ENCODE assay signal across 18 cellular contexts in genomic region chr18:35942133-35942532, GRCh38.
A peak's percentile ranks its signal among the peaks of the same experiment; 100 is the strongest.
DNase-seq lines count a peak whose midpoint lies in the region; ATAC-seq and TF ChIP-seq lines count a peak whose summit lies in the region.
"Had no signal": no experiment of that assay in that cellular context is flagged by ENCODE, and none has a peak within 500 bp of the region (broad histone marks: within the 10 kb centered on the region; RNA-seq: fewer than 3 reads in every experiment).

No MANE protein-coding gene starts in this region.

- H3K27ac Mint-ChIP-seq in GM23338 = peak overlapping the region; percentile 32; the same call in 1 of the 2 replicates
- H3K27ac Mint-ChIP-seq in stimulated activated effector memory CD8-positive, alpha-beta T cell treated with anti-CD3 and anti-CD28 coated beads, Interleukin-12 subunit alpha, Interleukin-12 subunit beta, amount 100 ng/mL, for 72 hours = no peak overlapping the region
- H3K27ac Mint-ChIP-seq: CD4-positive, alpha-beta T cell had no signal

- no peaks in the 10 kb centered on the region for H3F3A ChIP-seq in GM23338 (replicated peaks; ENCODE audit: low read depth)

- H3K79me2 ChIP-seq in GM23338 (replicated peaks; ENCODE audit: insufficient read depth) = peaks cover 18% of the 10 kb centered on the region

- H3K27ac ChIP-seq in GM23338 (ENCODE audit: low read depth) (no peak overlapping the region), Panc1 (ENCODE audit: low read length) (peak overlapping the region; percentile 77), lower lobe of right lung (no peak overlapping the region), sigmoid colon (no peak overlapping the region)
- H3K27ac ChIP-seq: A549, C4-2B had no signal

- no peaks in the 10 kb centered on the region for H3K9me3 Mint-ChIP-seq in GM23338
- H3K9me3 Mint-ChIP-seq in stimulated activated effector memory CD8-positive, alpha-beta T cell treated with anti-CD3 and anti-CD28 coated beads, Interleukin-12 subunit alpha, Interleukin-12 subunit beta, amount 100 ng/mL, for 72 hours = no peaks in the 10 kb centered on the region
- H3K9me3 Mint-ChIP-seq: CD4-positive, alpha-beta T cell had no signal

- H3K36me3 ChIP-seq in GM23338 (ENCODE audit: insufficient read depth) = peaks cover 32% of the 10 kb centered on the region; the same call in 1 of the 2 replicates
- no peaks in the 10 kb centered on the region for H3K36me3 ChIP-seq in Panc1 (ENCODE audit: control insufficient read depth, insufficient read depth, low read length)
- no peaks in the 10 kb centered on the region for H3K36me3 ChIP-seq in lower lobe of right lung
- H3K36me3 ChIP-seq in sigmoid colon = no peaks in the 10 kb centered on the region

- H3K36me3 Mint-ChIP-seq in GM23338 (ENCODE audit: low read depth) = peaks cover 34% of the 10 kb centered on the region
- H3K36me3 Mint-ChIP-seq in stimulated activated effector memory CD8-positive, alpha-beta T cell treated with anti-CD3 and anti-CD28 coated beads, Interleukin-12 subunit alpha, Interleukin-12 subunit beta, amount 100 ng/mL, for 72 hours = no peaks in the 10 kb centered on the region

- H3K4me1 ChIP-seq in GM23338 (ENCODE audit: insufficient read depth) (peaks cover 14% of the 10 kb centered on the region), Panc1 (ENCODE audit: control insufficient read depth, insufficient read depth, low read length) (peaks cover 44% of the 10 kb centered on the region), lower lobe of right lung (no peaks in the 10 kb centered on the region), sigmoid colon (no peaks in the 10 kb centered on the region)
- H3K4me1 ChIP-seq: A549, Caco-2 had no signal

- no peaks in the 10 kb centered on the region for H3K27me3 Mint-ChIP-seq in GM23338 (ENCODE audit: insufficient read depth, low read depth, poor library complexity)

- H3K4me2 ChIP-seq in GM23338 = no peak overlapping the region
- H3K4me2 ChIP-seq: A549 had no signal

- no peak for TF ChIP-seq EP300 in sigmoid colon (IDR thresholded peaks at IDR 0.05)

- H3K9me3 ChIP-seq in Panc1 (ENCODE audit: control insufficient read depth, insufficient read depth, low read depth, low read length) (no peaks in the 10 kb centered on the region), lower lobe of right lung (no peaks in the 10 kb centered on the region), sigmoid colon (no peaks in the 10 kb centered on the region)
- H3K9me3 ChIP-seq: A549, Caco-2 had no signal

- DNase-seq in GM23338 (ENCODE audit: low spot score) (no peak), Panc1 (ENCODE audit: low read depth, low spot score) (no peak), lower lobe of right lung (no peak), sigmoid colon (no peak)
- peak in 1 of 2 donors; percentile 22 for DNase-seq in stimulated activated effector memory CD8-positive, alpha-beta T cell treated with anti-CD3 and anti-CD28 coated beads, Interleukin-12 subunit alpha, Interleukin-12 subunit beta, amount 100 ng/mL, for 72 hours (ENCODE audit: low spot score in 2 of 2)
- DNase-seq: AML-193; Caco-2; CD4-positive, alpha-beta T cell; DMS153; DMS79; GDM1; HCEC 1CT; IMR-90 had no signal

- no peak overlapping the region for H3K4me3 ChIP-seq in GM23338
- no peak overlapping the region for H3K4me3 ChIP-seq in Panc1 (ENCODE audit: low read depth in 2 of 2, low read length in 2 of 2)
- no peak overlapping the region for H3K4me3 ChIP-seq in lower lobe of right lung
- no peak overlapping the region for H3K4me3 ChIP-seq in sigmoid colon
- H3K4me3 ChIP-seq: A549, K562 had no signal

- H2AFZ ChIP-seq in GM23338 = no peak overlapping the region

- POLR2A ChIA-PET in Panc1 (lab: Charles Lee) = no interaction called here

- CTCF ChIA-PET in Panc1 (lab: Charles Lee) = no interaction called here

- H4K20me1 ChIP-seq in GM23338 (replicated peaks; ENCODE audit: insufficient read depth) = no peaks in the 10 kb centered on the region

- no TSS peak for BruUV-seq in Panc1 (replicated peaks; lab: Mats Ljungman, UMichigan)

- H3K9me2 ChIP-seq in GM23338 (ENCODE audit: insufficient read depth) = no peaks in the 10 kb centered on the region

- H3K27me3 ChIP-seq in GM23338 (ENCODE audit: insufficient read depth) (no peaks in the 10 kb centered on the region), Panc1 (ENCODE audit: control insufficient read depth, insufficient read depth, low read length) (no peaks in the 10 kb centered on the region), lower lobe of right lung (ENCODE audit: low read depth) (no peaks in the 10 kb centered on the region), sigmoid colon (no peaks in the 10 kb centered on the region)

- intact Hi-C loops in Panc1 (cut with micrococcal nuclease; ENCODE audit: unreplicated experiment) = no loop called here
- intact Hi-C loops in lower lobe of right lung (cut with DNase I) = loop anchor here (10.0 kb wide), 1 partner anchor 187 kb away; no protein-coding TSS in a partner anchor
- intact Hi-C loops in sigmoid colon (cut with DNase I) = no loop called here

- H3K4me1 Mint-ChIP-seq in GM23338 = peaks cover 15% of the 10 kb centered on the region
- H3K4me1 Mint-ChIP-seq in stimulated activated effector memory CD8-positive, alpha-beta T cell treated with anti-CD3 and anti-CD28 coated beads, Interleukin-12 subunit alpha, Interleukin-12 subunit beta, amount 100 ng/mL, for 72 hours = no peaks in the 10 kb centered on the region

- in situ Hi-C loops in Panc1 (cut with HindIII; ENCODE audit: low pct_unique_long_range_greater_than_20kb, low sequenced_read_pairs) = no loop called here

- no peak overlapping the region for H3K4me3 Mint-ChIP-seq in GM23338
- no peak overlapping the region for H3K4me3 Mint-ChIP-seq in stimulated activated effector memory CD8-positive, alpha-beta T cell treated with anti-CD3 and anti-CD28 coated beads, Interleukin-12 subunit alpha, Interleukin-12 subunit beta, amount 100 ng/mL, for 72 hours
- H3K4me3 Mint-ChIP-seq: CD4-positive, alpha-beta T cell had no signal

- no peak for TF ChIP-seq POLR2A in sigmoid colon (IDR thresholded peaks at IDR 0.05)

- TF ChIP-seq CTCF in GM23338 (conservative IDR thresholded peaks at IDR 0.05; ENCODE audit: low read depth in 2 of 2) (no peak), Panc1 (IDR thresholded peaks at IDR 0.05) (no peak), lower lobe of right lung (IDR thresholded peaks at IDR 0.05) (no peak), sigmoid colon (IDR thresholded peaks at IDR 0.05) (no peak)

- ATAC-seq in GM23338 (no peak), Panc1 (no peak), lower lobe of right lung (peak; percentile 29 to 55), HG03159 (IDR thresholded peaks at IDR 0.05; ENCODE audit: unreplicated experiment) (no peak), GM18861 (IDR thresholded peaks at IDR 0.05; ENCODE audit: unreplicated experiment) (no peak)
- peak; percentile 22 for ATAC-seq in stimulated activated effector memory CD8-positive, alpha-beta T cell treated with anti-CD3 and anti-CD28 coated beads, Interleukin-12 subunit alpha, Interleukin-12 subunit beta, amount 100 ng/mL, for 72 hours
- ATAC-seq: A549 had no signal

TF ChIP-seq in GM23338, 12 proteins besides CTCF, POLR2A, EP300 and RAD21 (continues in another document):
- TF ChIP-seq ZNF114 (CRISPR knock-in tag; IDR thresholded peaks at IDR 0.05) = no peak
- TF ChIP-seq, protein P1, sequence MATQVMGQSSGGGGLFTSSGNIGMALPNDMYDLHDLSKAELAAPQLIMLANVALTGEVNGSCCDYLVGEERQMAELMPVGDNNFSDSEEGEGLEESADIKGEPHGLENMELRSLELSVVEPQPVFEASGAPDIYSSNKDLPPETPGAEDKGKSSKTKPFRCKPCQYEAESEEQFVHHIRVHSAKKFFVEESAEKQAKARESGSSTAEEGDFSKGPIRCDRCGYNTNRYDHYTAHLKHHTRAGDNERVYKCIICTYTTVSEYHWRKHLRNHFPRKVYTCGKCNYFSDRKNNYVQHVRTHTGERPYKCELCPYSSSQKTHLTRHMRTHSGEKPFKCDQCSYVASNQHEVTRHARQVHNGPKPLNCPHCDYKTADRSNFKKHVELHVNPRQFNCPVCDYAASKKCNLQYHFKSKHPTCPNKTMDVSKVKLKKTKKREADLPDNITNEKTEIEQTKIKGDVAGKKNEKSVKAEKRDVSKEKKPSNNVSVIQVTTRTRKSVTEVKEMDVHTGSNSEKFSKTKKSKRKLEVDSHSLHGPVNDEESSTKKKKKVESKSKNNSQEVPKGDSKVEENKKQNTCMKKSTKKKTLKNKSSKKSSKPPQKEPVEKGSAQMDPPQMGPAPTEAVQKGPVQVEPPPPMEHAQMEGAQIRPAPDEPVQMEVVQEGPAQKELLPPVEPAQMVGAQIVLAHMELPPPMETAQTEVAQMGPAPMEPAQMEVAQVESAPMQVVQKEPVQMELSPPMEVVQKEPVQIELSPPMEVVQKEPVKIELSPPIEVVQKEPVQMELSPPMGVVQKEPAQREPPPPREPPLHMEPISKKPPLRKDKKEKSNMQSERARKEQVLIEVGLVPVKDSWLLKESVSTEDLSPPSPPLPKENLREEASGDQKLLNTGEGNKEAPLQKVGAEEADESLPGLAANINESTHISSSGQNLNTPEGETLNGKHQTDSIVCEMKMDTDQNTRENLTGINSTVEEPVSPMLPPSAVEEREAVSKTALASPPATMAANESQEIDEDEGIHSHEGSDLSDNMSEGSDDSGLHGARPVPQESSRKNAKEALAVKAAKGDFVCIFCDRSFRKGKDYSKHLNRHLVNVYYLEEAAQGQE (IDR thresholded peaks at IDR 0.05; ENCODE audit: unreplicated experiment) = no peak
- TF ChIP-seq NANOG (IDR thresholded peaks at IDR 0.05; ENCODE audit: borderline replicate concordance) = no peak
- no peak for TF ChIP-seq STAT1 (IDR thresholded peaks at IDR 0.05; ENCODE audit: unreplicated experiment)

Comparison
In these comparisons a context has a peak if more than half of its experiments do, and no peak if none do; other contexts are left out.
1. ATAC-seq: peak in lower lobe of right lung (2 of 2) and stimulated activated effector memory CD8-positive, alpha-beta T cell treated with anti-CD3 and anti-CD28 coated beads, Interleukin-12 subunit alpha, Interleukin-12 subunit beta, amount 100 ng/mL, for 72 hours (single experiment); none in GM23338 (single experiment), Panc1 (single experiment), HG03159 (single experiment) and GM18861 (single experiment).